In genomic region chr18:74521068-74521725, GRCh38 we compare ENCODE assay signal across 1 cellular context.
TF ChIP-seq lines count a peak whose summit lies in the region.

No MANE protein-coding gene starts in this region.

TF ChIP-seq in GM12878, 131 proteins besides CTCF, POLR2A, EP300 and RAD21 (continued from another document):
- TF ChIP-seq IRF3 (IDR thresholded peaks at IDR 0.05): no peak
- no peak for TF ChIP-seq ELK1 (IDR thresholded peaks at IDR 0.05; ENCODE audit: low read depth, low read length)
- no peak for TF ChIP-seq EZH2 (IDR thresholded peaks at IDR 0.05; ENCODE audit: borderline replicate concordance, control insufficient read depth, low read depth, low read length)
- no peak for TF ChIP-seq FOS (IDR thresholded peaks at IDR 0.05; ENCODE audit: borderline replicate concordance, extremely low read depth, insufficient read length)
- TF ChIP-seq MTA2 (IDR thresholded peaks at IDR 0.05; ENCODE audit: low read depth): no peak
- TF ChIP-seq ZSCAN29 (IDR thresholded peaks at IDR 0.05): no peak
- no peak for TF ChIP-seq RELB (IDR thresholded peaks at IDR 0.05; ENCODE audit: low read depth)
- TF ChIP-seq CEBPB (IDR thresholded peaks at IDR 0.05; ENCODE audit: borderline replicate concordance in 1 of 2, low read depth in 2 of 2, low read length in 2 of 2): no peak
- no peak for TF ChIP-seq PML (IDR thresholded peaks at IDR 0.05; ENCODE audit: low read length)
- TF ChIP-seq TAF1 (IDR thresholded peaks at IDR 0.05; ENCODE audit: borderline replicate concordance, low read depth, low read length): no peak
- TF ChIP-seq SMAD5 (IDR thresholded peaks at IDR 0.05; ENCODE audit: low read depth): no peak
- TF ChIP-seq WRNIP1 (IDR thresholded peaks at IDR 0.05; ENCODE audit: borderline replicate concordance, low read depth, low read length): no peak
- TF ChIP-seq KAT2A (conservative IDR thresholded peaks at IDR 0.05; ENCODE audit: control insufficient read depth, low read depth, low read length): no peak
TF ChIP-seq in GM12878: peak in this region for 0.
